20 cellular contexts compared by ENCODE assay signal in the genomic region with DNA sequence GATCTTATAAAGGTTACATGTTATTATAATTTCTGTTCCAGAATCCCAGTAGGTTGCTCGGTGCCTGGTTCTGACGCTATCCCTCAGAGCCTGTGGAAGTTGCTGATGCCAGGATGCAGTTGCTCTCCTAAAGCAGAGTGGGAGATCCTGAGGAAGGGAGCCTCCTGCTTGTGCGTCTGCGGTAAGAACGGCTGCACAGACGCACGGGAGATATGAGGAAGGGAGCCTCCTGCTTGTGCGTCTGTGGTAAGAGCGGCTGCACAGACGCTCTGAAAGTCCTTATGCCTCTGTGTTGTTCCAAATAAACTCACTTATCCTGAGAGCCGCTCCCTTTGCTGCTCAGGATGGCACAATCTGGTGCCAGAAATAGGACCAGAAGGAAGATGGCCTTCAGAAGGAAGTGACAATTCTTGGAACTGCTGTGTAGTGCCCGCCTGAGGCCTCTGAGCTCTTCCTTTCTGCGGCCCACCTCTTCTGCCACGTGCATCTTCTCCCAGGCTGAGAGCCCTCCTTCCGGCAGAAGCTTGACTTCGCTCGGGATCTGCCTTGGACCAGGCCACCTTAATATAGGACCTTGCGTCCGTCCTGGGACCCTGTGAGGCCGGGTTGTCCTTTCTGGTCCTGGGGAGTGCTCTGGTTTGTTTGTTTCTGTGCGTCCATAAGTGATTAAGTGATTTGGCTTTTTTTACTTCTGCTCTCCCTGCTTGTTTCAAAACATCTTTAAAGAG.
"Had no signal": no experiment of that assay in that cellular context is flagged by ENCODE, and none has a peak within 500 bp of the region (broad histone marks: within the 10 kb centered on the region; RNA-seq: fewer than 3 reads in every experiment).

No MANE protein-coding gene starts in this region.

- H3K4me3 Mint-ChIP-seq: activated naive CD8-positive, alpha-beta T cell treated with anti-CD3 and anti-CD28 coated beads for 36 hours; central memory CD8-positive, alpha-beta T cell; mesothelial cell of epicardium; nephron progenitor cell; stimulated activated naive CD8-positive, alpha-beta T cell treated with anti-CD3 and anti-CD28 coated beads, Interleukin-15, Interleukin-2, amounts not matched to agents 100 ng/mL and 50 ng/mL, for 24 hours; T-cell had no signal

- H3K27ac ChIP-seq: body of pancreas, colonic mucosa, foreskin keratinocyte, left lung had no signal

- H3K4me3 ChIP-seq: body of pancreas, colonic mucosa, left lung had no signal

- H3K27me3 Mint-ChIP-seq: activated naive CD8-positive, alpha-beta T cell treated with anti-CD3 and anti-CD28 coated beads for 36 hours; central memory CD8-positive, alpha-beta T cell; stimulated activated naive CD8-positive, alpha-beta T cell treated with anti-CD3 and anti-CD28 coated beads, Interleukin-15, Interleukin-2, amounts not matched to agents 100 ng/mL and 50 ng/mL, for 24 hours; T-cell had no signal

- H3K27ac Mint-ChIP-seq: activated naive CD8-positive, alpha-beta T cell treated with anti-CD3 and anti-CD28 coated beads for 36 hours; nephron progenitor cell; T-cell had no signal

- H3K36me3 ChIP-seq: colonic mucosa, left lung had no signal

- H3K9me3 Mint-ChIP-seq: activated naive CD8-positive, alpha-beta T cell treated with anti-CD3 and anti-CD28 coated beads for 36 hours; central memory CD8-positive, alpha-beta T cell; mesothelial cell of epicardium; nephron progenitor cell; stimulated activated naive CD8-positive, alpha-beta T cell treated with anti-CD3 and anti-CD28 coated beads, Interleukin-15, Interleukin-2, amounts not matched to agents 100 ng/mL and 50 ng/mL, for 24 hours; T-cell had no signal

- H3K9me3 ChIP-seq: body of pancreas, colonic mucosa, left lung had no signal

- DNase-seq: activated CD4-positive, alpha-beta T cell treated with anti-CD3 and anti-CD28 coated beads for 1 hour; activated CD8-positive, alpha-beta memory T cell treated with anti-CD3 and anti-CD28 coated beads for 24 hours; activated CD8-positive, alpha-beta memory T cell treated with anti-CD3 and anti-CD28 coated beads, Interleukin-2, amount 50 U/mL, for 48 hours; activated gamma-delta T cell; activated naive CD8-positive, alpha-beta T cell treated with anti-CD3 and anti-CD28 coated beads for 36 hours; activated T-cell treated with anti-CD3 and anti-CD28 coated beads, Interleukin-2, amount 50 U/mL, for 48 hours; colonic mucosa; foreskin keratinocyte; kidney; left lung; nephron progenitor cell; nucleus accumbens; retina; stimulated activated CD4-positive, alpha-beta T cell treated with anti-CD3 and anti-CD28 coated beads, Interleukin-2, amount 100 ng/mL, for 24 hours; T-cell; trophoblast cell had no signal

- H3K27me3 ChIP-seq: body of pancreas, colonic mucosa, left lung had no signal

- H3K4me1 ChIP-seq: colonic mucosa, foreskin keratinocyte had no signal

- ATAC-seq: body of pancreas, foreskin keratinocyte, T-cell had no signal
